ENCODE assay signal across 21 cellular contexts in the genomic region with DNA sequence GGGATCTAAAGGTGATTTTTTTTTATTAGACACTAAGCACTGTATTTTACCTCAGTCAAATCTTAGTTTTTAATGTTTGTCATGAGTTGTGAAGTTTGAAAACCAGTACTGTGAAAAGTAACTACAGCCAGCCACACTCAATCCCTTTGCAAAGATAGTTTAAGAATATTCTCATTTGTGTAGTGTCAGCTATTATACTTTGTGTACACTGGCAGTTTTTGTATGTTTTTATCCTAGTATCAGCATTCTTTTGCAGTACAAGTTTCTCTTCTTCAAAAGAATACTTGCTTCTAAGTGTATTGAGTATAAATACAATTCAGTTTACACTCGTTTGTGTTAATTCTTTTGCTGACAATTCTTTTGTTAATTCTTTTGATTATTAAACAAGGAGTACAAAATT.
"Had no signal": no experiment of that assay in that cellular context is flagged by ENCODE, and none has a peak within 500 bp of the region (broad histone marks: within the 10 kb centered on the region; RNA-seq: fewer than 3 reads in every experiment).

No MANE protein-coding gene starts in this region.

- H3K36me3 ChIP-seq: MG63 had no signal

- ATAC-seq: T-cell had no signal

- H3K27ac ChIP-seq: RWPE1 had no signal

- DNase-seq: Karpas-422, KG1, MG63, NCI-H1092, NCI-H1105 treated with DMSO at 0.1 percent for 48 hours, NCI-H1417 treated with DMSO at 0.1 percent for 48 hours, NCI-H146, NCI-H1694 treated with DMSO at 0.1 percent for 48 hours, NCI-H1930, NCI-H2081, NCI-H2107, NCI-H226, NCI-H446, NCI-H510A, NCI-H524 treated with DMSO at 0.1 percent for 48 hours, NCI-H69, NCI-H774, SHP77, SW 1271, T-cell had no signal

- H3K27me3 ChIP-seq: MG63 had no signal

- H3K4me3 ChIP-seq: MG63 had no signal

- H3K9me3 ChIP-seq: MG63 had no signal
